1 cellular context compared by ENCODE assay signal in genomic region chr3:52061116-52061910, GRCh38.
TF ChIP-seq lines count a peak whose summit lies in the region.

No MANE protein-coding gene starts in this region.

TF ChIP-seq in IMR-90, 13 proteins besides CTCF, POLR2A, EP300 and RAD21:
- TF ChIP-seq SMC3 (IDR thresholded peaks at IDR 0.05; ENCODE audit: low read depth, low read length) (no peak), ELK1 (IDR thresholded peaks at IDR 0.05; ENCODE audit: borderline replicate concordance, low read depth, low read length) (no peak), FOS (IDR thresholded peaks at IDR 0.05; ENCODE audit: low read depth, low read length) (no peak), RCOR1 (IDR thresholded peaks at IDR 0.05; ENCODE audit: insufficient replicate concordance, low read length) (no peak), RFX5 (IDR thresholded peaks at IDR 0.05; ENCODE audit: low read depth, low read length) (no peak), CHD1 (IDR thresholded peaks at IDR 0.05; ENCODE audit: low read depth, low read length) (no peak), MAFK (IDR thresholded peaks at IDR 0.05; ENCODE audit: low read depth, low read length) (peak; percentile 48)
TF ChIP-seq in IMR-90: peak in this region for 1.
